1 cellular context compared by ENCODE assay signal in genomic region chr10:44986670-44987069, GRCh38.
TF ChIP-seq lines count a peak whose summit lies in the region.

No MANE protein-coding gene starts in this region.

TF ChIP-seq in H1, 55 proteins besides CTCF, POLR2A, EP300 and RAD21:
- TF ChIP-seq SAP30 (IDR thresholded peaks at IDR 0.05; ENCODE audit: insufficient read depth, insufficient replicate concordance, low read length) (no peak), ASH2L (IDR thresholded peaks at IDR 0.05; ENCODE audit: low read length) (no peak), TEAD4 (IDR thresholded peaks at IDR 0.05; ENCODE audit: low read depth, low read length) (no peak), KDM1A (IDR thresholded peaks at IDR 0.05; ENCODE audit: borderline replicate concordance, low read length) (no peak), SP4 (IDR thresholded peaks at IDR 0.05; ENCODE audit: low read length) (no peak), KDM5A (IDR thresholded peaks at IDR 0.05; ENCODE audit: low read length) (no peak), TBP (IDR thresholded peaks at IDR 0.05; ENCODE audit: low read depth, low read length) (no peak), NRF1 (IDR thresholded peaks at IDR 0.05; ENCODE audit: low read depth, low read length) (no peak), POLR2AphosphoS5 (IDR thresholded peaks at IDR 0.05; ENCODE audit: low read depth, low read length) (no peak), CREB1 (IDR thresholded peaks at IDR 0.05) (no peak), PHF8 (conservative IDR thresholded peaks at IDR 0.05; ENCODE audit: low read depth, low read length) (no peak), SRF (IDR thresholded peaks at IDR 0.05; ENCODE audit: low read depth, low read length) (no peak)
TF ChIP-seq in H1: peak in this region for 0.
